ENCODE assay signal across 14 cellular contexts in the genomic region with DNA sequence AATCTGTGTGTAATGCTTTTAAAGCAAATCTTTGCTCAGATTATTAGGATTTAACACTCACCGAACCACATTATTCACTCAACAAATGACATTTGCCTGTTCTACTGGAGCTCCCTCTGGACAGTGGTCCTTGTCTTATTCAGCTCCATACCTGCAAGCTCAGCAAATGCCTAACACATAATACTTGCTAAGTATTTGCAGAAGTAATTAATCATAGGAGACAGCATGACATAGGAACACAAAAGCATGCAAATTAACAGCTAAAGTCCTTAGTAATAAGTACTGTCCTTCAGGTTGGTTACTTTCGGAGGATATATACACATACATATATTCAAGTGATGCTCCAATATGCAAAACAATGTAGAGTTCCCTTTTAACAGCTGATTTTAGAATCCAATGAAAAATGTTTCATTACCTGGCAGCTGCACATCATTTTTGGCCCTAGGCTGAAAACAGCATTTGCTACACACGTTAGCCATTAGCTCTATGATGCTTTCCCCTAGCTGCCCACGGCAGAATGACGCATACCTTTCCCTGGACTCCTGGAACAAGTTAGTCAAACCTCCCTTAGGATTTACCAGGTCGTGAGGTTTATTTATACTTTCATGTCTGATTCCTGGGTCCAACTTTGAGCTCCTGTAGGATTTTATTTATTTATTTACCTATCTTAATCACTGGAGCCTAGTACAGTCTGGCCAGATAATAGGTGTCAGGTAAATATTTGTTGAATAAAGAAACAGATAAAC. TPM values are rescaled to one million over a fixed set of nuclear protein-coding genes. Genes with fewer than 3 reads are reported as not detected.
DNase-seq lines count a peak whose midpoint lies in the region; ATAC-seq, FAIRE-seq and TF ChIP-seq lines count a peak whose summit lies in the region.
"Had no signal": no experiment of that assay in that cellular context is flagged by ENCODE, and none has a peak within 500 bp of the region (broad histone marks: within the 10 kb centered on the region; RNA-seq: fewer than 3 reads in every experiment).

No MANE protein-coding gene starts in this region.

- POLR2A ChIA-PET in CD4-positive, alpha-beta memory T cell (lab: Charles Lee; ENCODE audit: partially characterized antibody): interaction anchor here (0.8 to 14.4 kb wide), 10 partner anchors 10 to 446 kb away, joined by 3 to 297 read pairs (median 3); no protein-coding TSS in a partner anchor

- peaks cover 47% of the 10 kb centered on the region for H3K4me1 ChIP-seq in CD4-positive, alpha-beta memory T cell (ENCODE audit: insufficient read depth, low read length)
- H3K4me1 ChIP-seq in RWPE2 (ENCODE audit: insufficient read depth, poor library complexity, severe bottlenecking) (peaks cover 13% of the 10 kb centered on the region), pancreas (peaks cover 6 to 21% (median 20%) of the 10 kb centered on the region in 3 donors)
- H3K4me1 ChIP-seq: SJCRH30 had no signal

- ATAC-seq in RWPE2 (ENCODE audit: low read depth): peak; percentile 83
- peak; percentile 71 to 88 (median 82) for ATAC-seq in pancreas
- ATAC-seq in HG02840 (IDR thresholded peaks at IDR 0.05; ENCODE audit: low FRiP score, unreplicated experiment): no peak
- ATAC-seq in HG02610 (IDR thresholded peaks at IDR 0.05; ENCODE audit: unreplicated experiment): no peak
- ATAC-seq in activated CD8-positive, alpha-beta memory T cell treated with anti-CD3 and anti-CD28 coated beads, Interleukin-2, amount 10 ng/mL, durations not matched to agents 7 days and 5 days: no peak
- ATAC-seq in HG03378 (IDR thresholded peaks at IDR 0.05; ENCODE audit: unreplicated experiment): no peak
- ATAC-seq: left colon had no signal

- no peak for DNase-seq in CD4-positive, alpha-beta memory T cell
- DNase-seq in RWPE2 (ENCODE audit: low spot score) (no peak), epithelial cell of prostate (ENCODE audit: low read depth, low spot score) (peak; percentile 10), pancreas (peak in 2 of 6 donors; percentile 38 to 56)
- no peak for DNase-seq in activated CD8-positive, alpha-beta memory T cell treated with anti-CD3 and anti-CD28 coated beads, Interleukin-2, amount 10 ng/mL, durations not matched to agents 7 days and 5 days
- DNase-seq: activated CD4-positive, alpha-beta T cell treated with anti-CD3 and anti-CD28 coated beads, Interleukin-2, amount 10 ng/mL, durations not matched to agents 24 days and 14 days; esophagus squamous epithelium; left colon; SJCRH30 had no signal

- peak overlapping the region; percentile 17 to 88 (median 83) for H3K27ac Mint-ChIP-seq in CD4-positive, alpha-beta memory T cell
- H3K27ac Mint-ChIP-seq in activated CD8-positive, alpha-beta memory T cell treated with anti-CD3 and anti-CD28 coated beads, Interleukin-2, amount 10 ng/mL, durations not matched to agents 7 days and 5 days: no peak overlapping the region

- no peak overlapping the region for H3K27ac ChIP-seq in CD4-positive, alpha-beta memory T cell (ENCODE audit: low read depth, low read length)
- H3K27ac ChIP-seq in RWPE2 (ENCODE audit: poor library complexity, severe bottlenecking): peak overlapping the region; percentile 4
- peak overlapping the region; percentile 39 for H3K27ac ChIP-seq in epithelial cell of prostate
- peak overlapping the region in 2 of 4 donors; percentile 34 to 61 for H3K27ac ChIP-seq in pancreas
- H3K27ac ChIP-seq: KMS-11, SJCRH30 had no signal

- WGBS in pancreas, 2 donors: 41 to 45% methylated on average over 6 of the region's 6 CpGs

- H3K4me3 ChIP-seq in CD4-positive, alpha-beta memory T cell (ENCODE audit: low read length in 2 of 2): no peak overlapping the region
- H3K4me3 ChIP-seq in RWPE2 (ENCODE audit: severe bottlenecking) (no peak overlapping the region), pancreas (no peak overlapping the region)
- H3K4me3 ChIP-seq: adrenal gland, esophagus squamous epithelium, SJCRH30 had no signal

- H3K4me1 Mint-ChIP-seq in CD4-positive, alpha-beta memory T cell: peaks cover 34 to 73% (median 53%) of the 10 kb centered on the region in 4 donors
- H3K4me1 Mint-ChIP-seq in activated CD8-positive, alpha-beta memory T cell treated with anti-CD3 and anti-CD28 coated beads, Interleukin-2, amount 10 ng/mL, durations not matched to agents 7 days and 5 days: peaks cover 35% of the 10 kb centered on the region

- TF ChIP-seq CTCF in RWPE2 (IDR thresholded peaks at IDR 0.05; ENCODE audit: poor library complexity, severe bottlenecking): no peak
- no peak for TF ChIP-seq CTCF in pancreas (IDR thresholded peaks at IDR 0.05)

- H3K4me3 Mint-ChIP-seq in CD4-positive, alpha-beta memory T cell: peak overlapping the region in 2 of 8 donors; percentile 7 to 13
- H3K4me3 Mint-ChIP-seq in activated CD8-positive, alpha-beta memory T cell treated with anti-CD3 and anti-CD28 coated beads, Interleukin-2, amount 10 ng/mL, durations not matched to agents 7 days and 5 days: no peak overlapping the region
- H3K4me3 Mint-ChIP-seq: activated CD4-positive, alpha-beta T cell treated with anti-CD3 and anti-CD28 coated beads, Interleukin-2, amount 10 ng/mL, durations not matched to agents 24 days and 14 days had no signal

- intact Hi-C loops in CD4-positive, alpha-beta memory T cell (cut with micrococcal nuclease): no loop called here
- intact Hi-C loops in pancreas (cut with DNase I): no loop called here

- no peaks in the 10 kb centered on the region for H3K27me3 Mint-ChIP-seq in CD4-positive, alpha-beta memory T cell
- H3K27me3 Mint-ChIP-seq in activated CD8-positive, alpha-beta memory T cell treated with anti-CD3 and anti-CD28 coated beads, Interleukin-2, amount 10 ng/mL, durations not matched to agents 7 days and 5 days: no peaks in the 10 kb centered on the region
- H3K27me3 Mint-ChIP-seq: activated CD4-positive, alpha-beta T cell treated with anti-CD3 and anti-CD28 coated beads, Interleukin-2, amount 10 ng/mL, durations not matched to agents 24 days and 14 days had no signal

- H3K27me3 ChIP-seq in CD4-positive, alpha-beta memory T cell (ENCODE audit: insufficient read depth, low read length): no peaks in the 10 kb centered on the region
- H3K27me3 ChIP-seq in RWPE2 (ENCODE audit: insufficient read depth, poor library complexity, severe bottlenecking) (no peaks in the 10 kb centered on the region), pancreas (no peaks in the 10 kb centered on the region)
- H3K27me3 ChIP-seq: adrenal gland, esophagus squamous epithelium, SJCRH30 had no signal

- no peaks in the 10 kb centered on the region for H3K9me3 ChIP-seq in CD4-positive, alpha-beta memory T cell (ENCODE audit: control insufficient read depth in 1 of 2, low read length in 2 of 2)
- H3K9me3 ChIP-seq in RWPE2 (ENCODE audit: severe bottlenecking) (no peaks in the 10 kb centered on the region), pancreas (no peaks in the 10 kb centered on the region)
- H3K9me3 ChIP-seq: esophagus squamous epithelium, SJCRH30 had no signal

- H3K9me3 Mint-ChIP-seq in CD4-positive, alpha-beta memory T cell: no peaks in the 10 kb centered on the region
- no peaks in the 10 kb centered on the region for H3K9me3 Mint-ChIP-seq in activated CD8-positive, alpha-beta memory T cell treated with anti-CD3 and anti-CD28 coated beads, Interleukin-2, amount 10 ng/mL, durations not matched to agents 7 days and 5 days (ENCODE audit: low read depth)
- H3K9me3 Mint-ChIP-seq: activated CD4-positive, alpha-beta T cell treated with anti-CD3 and anti-CD28 coated beads, Interleukin-2, amount 10 ng/mL, durations not matched to agents 24 days and 14 days had no signal

- FAIRE-seq in pancreas (lab: Jason Lieb, UNC): no peak

- CTCF ChIA-PET in CD4-positive, alpha-beta memory T cell (lab: Charles Lee; ENCODE audit: partially characterized antibody): interaction anchor here (0.9 to 16.6 kb wide), 13 partner anchors 9 to 446 kb away, joined by 3 to 628 read pairs (median 5); a partner anchor contains a TSS
- CTCF ChIA-PET in activated CD8-positive, alpha-beta memory T cell treated with anti-CD3 and anti-CD28 coated beads, Interleukin-2, amount 10 ng/mL, durations not matched to agents 7 days and 5 days (lab: Charles Lee): interaction anchor here (0.8 to 11.2 kb wide), 10 partner anchors 8 to 446 kb away, joined by 3 to 111 read pairs (median 3); a partner anchor contains a TSS

- peaks cover 4 to 65% of the 10 kb centered on the region in 2 donors for H3K36me3 Mint-ChIP-seq in CD4-positive, alpha-beta memory T cell
- peaks cover 43% of the 10 kb centered on the region for H3K36me3 Mint-ChIP-seq in activated CD8-positive, alpha-beta memory T cell treated with anti-CD3 and anti-CD28 coated beads, Interleukin-2, amount 10 ng/mL, durations not matched to agents 7 days and 5 days

- H3K36me3 ChIP-seq in CD4-positive, alpha-beta memory T cell (ENCODE audit: insufficient read depth, low read length): peaks cover 20% of the 10 kb centered on the region
- H3K36me3 ChIP-seq in RWPE2 (ENCODE audit: low read depth): peaks cover 74% of the 10 kb centered on the region
- H3K36me3 ChIP-seq in pancreas: no peaks in the 10 kb centered on the region

RNA-seq across cellular contexts. Expression of a gene that starts 8.6 kb away (rescaled TPM):
- total RNA-seq in CD4-positive, alpha-beta memory T cell: 10 to 100 TPM; 86.6 to 97.7 TPM
- polyA plus RNA-seq in CD4-positive, alpha-beta memory T cell: 10 to 100 TPM; 18.1 to 67.3 TPM
- 10 to 100 TPM; 25.4 to 40.4 (median 32.4) TPM for total RNA-seq in pancreas
- 10 to 100 TPM; 23.4 to 34.2 TPM for polyA plus RNA-seq in pancreas
- 100 to 1,000 TPM in 1 of 2 experiments, 10 to 100 TPM in 1; 85.0 to 102 TPM for total RNA-seq in activated CD8-positive, alpha-beta memory T cell treated with anti-CD3 and anti-CD28 coated beads, Interleukin-2, amount 10 ng/mL, durations not matched to agents 7 days and 5 days

Comparison
In these comparisons a context has a peak if more than half of its experiments do, and no peak if none do; other contexts are left out.
1. ATAC-seq: peak in RWPE2 (single experiment) and pancreas (4 of 4); none in HG02840 (single experiment), HG02610 (single experiment), activated CD8-positive, alpha-beta memory T cell treated with anti-CD3 and anti-CD28 coated beads, Interleukin-2, amount 10 ng/mL, durations not matched to agents 7 days and 5 days (single experiment) and HG03378 (single experiment).